ENCODE assay signal across 8 cellular contexts in genomic region chr11:126355324-126355925, GRCh38. TPM values are rescaled to one million over a fixed set of nuclear protein-coding genes. Genes with fewer than 3 reads are reported as not detected.
DNase-seq lines count a peak whose midpoint lies in the region; ATAC-seq and FAIRE-seq lines count a peak whose summit lies in the region.

Gene ST3GAL4, plus strand, starts transcription at chr11:126355686. Its CDS starts 50,470 bp downstream, at chr11:126406156.

- peak; percentile 66 for ATAC-seq in GM19455 (IDR thresholded peaks at IDR 0.05; ENCODE audit: unreplicated experiment)

- FAIRE-seq in frontal cortex (lab: Jason Lieb, UNC): no peak

- DNase-seq in COLO829 (ENCODE audit: low spot score) (peak; percentile 85), HT-29 (ENCODE audit: low spot score) (peak; percentile 61), RPMI8226 (peak; percentile 57), frontal cortex (ENCODE audit: low spot score in 2 of 2) (peak; percentile 89 to 91), nucleus accumbens (lab: John Stamatoyannopoulos, UW) (peak in 54 of 56 donors; percentile 34 to 90 (median 79)), superior temporal gyrus (ENCODE audit: extremely low spot score) (peak; percentile 67)
- DNase-seq in activated gamma-delta T cell treated with anti-CD3 and anti-CD28 coated beads, Interleukin-2, amount 50 U/mL, for 16 hours (ENCODE audit: low read depth): peak; percentile 39

RNA-seq across cellular contexts. Expression of gene ST3GAL4, which starts in this region (rescaled TPM):
- 140 and 158 TPM in 2 replicates for total RNA-seq in HT-29 (2014; rRNA removed; shearing (Covaris generic))
- total RNA-seq in frontal cortex: 15.9 TPM

Comparison
In these comparisons a context has a peak if more than half of its experiments do, and no peak if none do; other contexts are left out.
1. Peak in every context shown above with its lines: DNase-seq and ATAC-seq.
2. DNase-seq: peak in every context shown above with its lines; median percentile 90 in frontal cortex; 85 in COLO829; 79 in nucleus accumbens; 67 in superior temporal gyrus; 61 in HT-29; 57 in RPMI8226; 39 in activated gamma-delta T cell treated with anti-CD3 and anti-CD28 coated beads, Interleukin-2, amount 50 U/mL, for 16 hours.